In genomic region chr1:25619101-25619890, GRCh38 we compare ENCODE assay signal across 8 cellular contexts. TPM values are rescaled to one million over a fixed set of nuclear protein-coding genes. Genes with fewer than 3 reads are reported as not detected.
DNase-seq lines count a peak whose midpoint lies in the region; ATAC-seq and TF ChIP-seq lines count a peak whose summit lies in the region.

No MANE protein-coding gene starts in this region.

- in situ Hi-C loops in transverse colon (cut with MboI; ENCODE audit: low pct_ligation_motif_present in 1 of 4, low pct_unique_long_range_greater_than_20kb in 1 of 4, low sequenced_read_pairs in 3 of 4), result loop anchor here in 3 of 4 donors (10.0 to 25.0 kb wide), 2 partner anchors 168 to 176 kb away; no protein-coding TSS in a partner anchor

- ATAC-seq in HG02642 (IDR thresholded peaks at IDR 0.05; ENCODE audit: poor library complexity, unreplicated experiment), result no peak

- peak overlapping the region; percentile 93 for H3K27ac Mint-ChIP-seq in activated CD4-positive, alpha-beta T cell treated with anti-CD3 and anti-CD28 coated beads, Interleukin-2, amount 10 ng/mL, durations not matched to agents 7 days and 5 days

- H3K4me1 ChIP-seq in mononuclear cell (ENCODE audit: insufficient read depth, low read length), result peaks cover 68% of the 10 kb centered on the region
- peaks cover 9 to 45% (median 26%) of the 10 kb centered on the region in 4 donors for H3K4me1 ChIP-seq in transverse colon

- H3K27ac ChIP-seq in transverse colon, result peak overlapping the region; percentile 3 to 76 (median 48)

- intact Hi-C loops in transverse colon (cut with DNase I; ENCODE audit: low total_unique reads), result loop anchor here (5.0 kb wide), 1 partner anchor 123 kb away; no protein-coding TSS in a partner anchor

- WGBS in transverse colon (ENCODE audit: low coverage in 1 of 2), 2 donors, result 33 to 69% methylated on average over 2 to 11 of the region's 11 CpGs

- peaks cover 77% of the 10 kb centered on the region for H3K4me1 Mint-ChIP-seq in activated CD4-positive, alpha-beta T cell treated with anti-CD3 and anti-CD28 coated beads, Interleukin-2, amount 10 ng/mL, durations not matched to agents 7 days and 5 days

- TF ChIP-seq CTCF in transverse colon (IDR thresholded peaks at IDR 0.05), result peak; percentile 67 to 79 (median 78)

- POLR2A ChIA-PET in activated CD4-positive, alpha-beta T cell treated with anti-CD3 and anti-CD28 coated beads, Interleukin-2, amount 10 ng/mL, durations not matched to agents 7 days and 5 days (lab: Charles Lee), result interaction anchor here (1.2 kb wide), 1 partner anchor 12 kb away, joined by 3 read pairs; no protein-coding TSS in a partner anchor

- TF ChIP-seq EP300 in transverse colon (IDR thresholded peaks at IDR 0.05; ENCODE audit: low read depth), result no peak

- no peaks in the 10 kb centered on the region for H3K36me3 ChIP-seq in transverse colon

- peak; percentile 30 for DNase-seq in DMS114 treated with DMSO at 0.1 percent for 48 hours (lab: John Stamatoyannopoulos, UW; ENCODE audit: unreplicated experiment)
- DNase-seq in NAMALWA (ENCODE audit: low spot score), result peak; percentile 70
- DNase-seq in activated CD4-positive, alpha-beta T cell treated with anti-CD3 and anti-CD28 coated beads, Interleukin-2, amount 10 ng/mL, durations not matched to agents 7 days and 5 days, result peak; percentile 56
- DNase-seq in effector CD4-positive, alpha-beta T cell, result peak; percentile 39
- no peak for DNase-seq in transverse colon
- DNase-seq in LoVo (ENCODE audit: low spot score), result no peak

- peaks cover 44% of the 10 kb centered on the region for H3K36me3 Mint-ChIP-seq in activated CD4-positive, alpha-beta T cell treated with anti-CD3 and anti-CD28 coated beads, Interleukin-2, amount 10 ng/mL, durations not matched to agents 7 days and 5 days (ENCODE audit: low read depth)

- CTCF ChIA-PET in activated CD4-positive, alpha-beta T cell treated with anti-CD3 and anti-CD28 coated beads, Interleukin-2, amount 10 ng/mL, durations not matched to agents 7 days and 5 days (lab: Charles Lee), result interaction anchor here (0.6 to 2.0 kb wide), 19 partner anchors 8 to 278 kb away, joined by 3 to 9 read pairs (median 4); no protein-coding TSS in a partner anchor

- H3K9me3 ChIP-seq in mononuclear cell (ENCODE audit: low read depth, low read length), result no peaks in the 10 kb centered on the region
- H3K9me3 ChIP-seq in transverse colon, result no peaks in the 10 kb centered on the region

- H3K4me3 ChIP-seq in mononuclear cell (ENCODE audit: low read length), result peak overlapping the region; percentile 68
- H3K4me3 ChIP-seq in transverse colon, result peak overlapping the region in 1 of 4 donors; percentile 97

- peak overlapping the region; percentile 98 for H3K4me3 Mint-ChIP-seq in activated CD4-positive, alpha-beta T cell treated with anti-CD3 and anti-CD28 coated beads, Interleukin-2, amount 10 ng/mL, durations not matched to agents 7 days and 5 days

- no peak for TF ChIP-seq POLR2A in transverse colon (IDR thresholded peaks at IDR 0.05)

- peaks cover 10% of the 10 kb centered on the region for H3K27me3 Mint-ChIP-seq in activated CD4-positive, alpha-beta T cell treated with anti-CD3 and anti-CD28 coated beads, Interleukin-2, amount 10 ng/mL, durations not matched to agents 7 days and 5 days

- H3K27me3 ChIP-seq in mononuclear cell (ENCODE audit: insufficient read depth, low read length) (no peaks in the 10 kb centered on the region), transverse colon (peaks cover 16% of the 10 kb centered on the region)

- H3K9me3 Mint-ChIP-seq in activated CD4-positive, alpha-beta T cell treated with anti-CD3 and anti-CD28 coated beads, Interleukin-2, amount 10 ng/mL, durations not matched to agents 7 days and 5 days, result no peaks in the 10 kb centered on the region

RNA-seq across cellular contexts. Expression of gene MAN1C1, which starts 2.7 kb away (rescaled TPM):
- 10 to 100 TPM; 28.9 to 31.1 TPM for total RNA-seq in activated CD4-positive, alpha-beta T cell treated with anti-CD3 and anti-CD28 coated beads, Interleukin-2, amount 10 ng/mL, durations not matched to agents 7 days and 5 days
- total RNA-seq in mononuclear cell (12.9 TPM), transverse colon (1 to 10 TPM; 2.4 to 6.8 (median 4.3) TPM)

Comparison
In these comparisons a context has a peak if more than half of its experiments do, and no peak if none do; other contexts are left out.
1. DNase-seq: peak in DMS114 treated with DMSO at 0.1 percent for 48 hours (single experiment), NAMALWA (single experiment), activated CD4-positive, alpha-beta T cell treated with anti-CD3 and anti-CD28 coated beads, Interleukin-2, amount 10 ng/mL, durations not matched to agents 7 days and 5 days (single experiment) and effector CD4-positive, alpha-beta T cell (single experiment); none in transverse colon (single experiment) and LoVo (single experiment).